ENCODE assay signal across 1 cellular context in genomic region chr14:68172216-68172615, GRCh38.
TF ChIP-seq lines count a peak whose summit lies in the region.

No MANE protein-coding gene starts in this region.

TF ChIP-seq in IMR-90, 13 proteins besides CTCF, POLR2A, EP300 and RAD21 (continued from another document):
- TF ChIP-seq RFX5 (IDR thresholded peaks at IDR 0.05; ENCODE audit: low read depth, low read length) = no peak
